2 cellular contexts compared by ENCODE assay signal in the genomic region with DNA sequence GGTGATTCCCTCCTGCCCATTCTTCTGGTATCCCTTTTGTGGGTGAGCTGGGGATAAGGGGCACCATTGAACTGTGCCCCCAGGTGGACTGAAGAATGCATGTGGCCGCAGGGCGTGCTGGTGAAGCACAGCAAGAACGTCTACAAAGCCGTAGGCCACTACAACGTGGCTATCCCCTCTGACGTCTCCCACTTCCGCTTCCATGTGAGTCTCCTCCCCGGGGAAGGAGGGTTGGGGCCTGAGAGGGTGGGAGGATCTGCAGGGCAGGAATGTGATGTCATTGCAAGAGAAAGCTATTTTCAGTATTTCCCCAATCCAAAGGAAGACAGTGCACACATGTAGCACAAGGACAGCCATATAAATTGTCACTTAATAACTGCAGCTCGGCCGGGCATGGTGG.
A peak's percentile ranks its signal among the peaks of the same experiment; 100 is the strongest.
TF ChIP-seq lines count a peak whose summit lies in the region.

No MANE protein-coding gene starts in this region.

TF ChIP-seq in K562, 482 proteins besides CTCF, POLR2A, EP300 and RAD21:
- TF ChIP-seq MEIS2 (IDR thresholded peaks at IDR 0.05; ENCODE audit: partially characterized antibody) (no peak), BRF1 (IDR thresholded peaks at IDR 0.05; ENCODE audit: borderline replicate concordance, extremely low read depth, insufficient read length) (no peak), ATF6 (CRISPR knock-in tag; IDR thresholded peaks at IDR 0.05) (no peak), TEAD2 (tag; IDR thresholded peaks at IDR 0.05) (no peak), ZC3H4 (CRISPR knock-in tag; IDR thresholded peaks at IDR 0.05; ENCODE audit: borderline replicate concordance) (no peak), ZNF408 (CRISPR knock-in tag; IDR thresholded peaks at IDR 0.05; ENCODE audit: low read depth) (no peak), SPI1 (IDR thresholded peaks at IDR 0.05; ENCODE audit: borderline replicate concordance, low read depth, low read length) (0 out of 2 replicates have a peak, but pooled peaks have one; percentile 26), BCL6 (CRISPR knock-in tag; IDR thresholded peaks at IDR 0.05) (no peak), CREB1 (IDR thresholded peaks at IDR 0.05) (no peak), CREB1 (CRISPR knock-in tag; IDR thresholded peaks at IDR 0.05) (peak; percentile 19; the same call in 1 of the 2 replicates), ZNF584 (CRISPR knock-in tag; IDR thresholded peaks at IDR 0.05; ENCODE audit: low read depth) (0 out of 2 replicates have a peak, but pooled peaks have one; percentile 40), PHF8 (IDR thresholded peaks at IDR 0.05; ENCODE audit: borderline replicate concordance, low read length) (peak; percentile 27; the same call in 1 of the 2 replicates), GABPB1 (CRISPR knock-in tag; IDR thresholded peaks at IDR 0.05) (peak; percentile 72)
- TF ChIP-seq, protein P1, sequence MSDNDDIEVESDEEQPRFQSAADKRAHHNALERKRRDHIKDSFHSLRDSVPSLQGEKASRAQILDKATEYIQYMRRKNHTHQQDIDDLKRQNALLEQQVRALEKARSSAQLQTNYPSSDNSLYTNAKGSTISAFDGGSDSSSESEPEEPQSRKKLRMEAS (CRISPR knock-in tag; IDR thresholded peaks at IDR 0.05): peak; percentile 87
- TF ChIP-seq, protein P2, sequence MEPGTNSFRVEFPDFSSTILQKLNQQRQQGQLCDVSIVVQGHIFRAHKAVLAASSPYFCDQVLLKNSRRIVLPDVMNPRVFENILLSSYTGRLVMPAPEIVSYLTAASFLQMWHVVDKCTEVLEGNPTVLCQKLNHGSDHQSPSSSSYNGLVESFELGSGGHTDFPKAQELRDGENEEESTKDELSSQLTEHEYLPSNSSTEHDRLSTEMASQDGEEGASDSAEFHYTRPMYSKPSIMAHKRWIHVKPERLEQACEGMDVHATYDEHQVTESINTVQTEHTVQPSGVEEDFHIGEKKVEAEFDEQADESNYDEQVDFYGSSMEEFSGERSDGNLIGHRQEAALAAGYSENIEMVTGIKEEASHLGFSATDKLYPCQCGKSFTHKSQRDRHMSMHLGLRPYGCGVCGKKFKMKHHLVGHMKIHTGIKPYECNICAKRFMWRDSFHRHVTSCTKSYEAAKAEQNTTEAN (CRISPR knock-in tag; IDR thresholded peaks at IDR 0.05): no peak

TF ChIP-seq in HEK293T, 16 proteins besides CTCF, POLR2A, EP300 and RAD21:
- TF ChIP-seq ELF4 (IDR thresholded peaks at IDR 0.05): no peak
- TF ChIP-seq L3MBTL2 (conservative IDR thresholded peaks at IDR 0.05): no peak
- no peak for TF ChIP-seq LEF1 (IDR thresholded peaks at IDR 0.05; ENCODE audit: borderline replicate concordance)
